Comparison of ENCODE assay signal across 8 cellular contexts in the genomic region with DNA sequence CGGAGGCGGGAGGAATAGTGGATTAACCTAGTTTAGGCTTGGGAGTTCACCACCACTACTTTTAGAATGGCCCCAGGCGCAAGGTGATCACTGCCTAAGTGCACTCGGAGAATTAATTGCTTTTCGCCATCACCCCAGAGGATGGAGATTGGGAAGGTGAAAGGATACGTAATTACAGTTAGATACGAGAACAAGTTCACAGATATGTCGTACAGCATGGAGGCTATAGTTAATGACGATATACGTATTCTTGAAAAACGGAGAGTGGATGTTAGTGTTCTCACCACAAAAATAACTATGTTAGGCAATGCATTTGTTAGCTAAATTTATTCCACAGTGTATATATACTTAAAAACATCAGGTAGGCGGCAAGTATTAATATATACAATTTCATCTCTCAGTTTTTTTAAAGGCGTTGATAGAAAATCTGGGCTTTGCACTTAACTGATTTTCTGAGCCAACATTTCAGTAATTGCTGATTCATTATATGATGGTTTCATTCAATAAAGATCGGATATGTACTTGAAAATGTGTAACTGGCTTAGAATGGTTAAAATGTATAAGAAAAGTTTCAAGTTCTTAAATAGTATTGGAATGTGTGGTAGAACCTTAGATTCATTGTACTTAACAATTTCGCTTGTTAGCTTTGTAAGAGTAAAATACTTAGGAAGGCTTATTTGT. TPM values are rescaled to one million over a fixed set of nuclear protein-coding genes. Genes with fewer than 3 reads are reported as not detected.
DNase-seq lines count a peak whose midpoint lies in the region; ATAC-seq and TF ChIP-seq lines count a peak whose summit lies in the region.

No MANE protein-coding gene starts in this region.

- intact Hi-C loops in CD4-positive, alpha-beta memory T cell (cut with micrococcal nuclease): no loop called here

- POLR2A ChIA-PET in CD4-positive, alpha-beta memory T cell (lab: Charles Lee; ENCODE audit: partially characterized antibody): interaction anchor here (0.7 to 2.4 kb wide), 12 partner anchors 15 to 1105 kb away, joined by 3 to 40 read pairs (median 8); a partner anchor contains a TSS

- peak overlapping the region; percentile 96 for H3K27ac ChIP-seq in CD4-positive, alpha-beta memory T cell (ENCODE audit: low read depth, low read length)
- H3K27ac ChIP-seq in KOPT-K1 (ENCODE audit: low read depth, low read length, poor library complexity, severe bottlenecking) (peak overlapping the region; percentile 92), cingulate gyrus (ENCODE audit: low read depth, low read length) (peak overlapping the region; percentile 93)

- H3K36me3 ChIP-seq in CD4-positive, alpha-beta memory T cell (ENCODE audit: insufficient read depth, low read length): peaks cover 18% of the 10 kb centered on the region
- peaks cover 42% of the 10 kb centered on the region for H3K36me3 ChIP-seq in KOPT-K1 (ENCODE audit: insufficient read depth, low read length)

- H3K4me1 Mint-ChIP-seq in CD4-positive, alpha-beta memory T cell: peaks cover 39 to 74% (median 56%) of the 10 kb centered on the region in 4 donors
- H3K4me1 Mint-ChIP-seq in nephron progenitor cell: peaks cover 53% of the 10 kb centered on the region

- TF ChIP-seq CTCF in nephron progenitor cell (IDR thresholded peaks at IDR 0.05): no peak

- ATAC-seq in GM19328 (IDR thresholded peaks at IDR 0.05; ENCODE audit: unreplicated experiment) (no peak), HG03378 (IDR thresholded peaks at IDR 0.05; ENCODE audit: unreplicated experiment) (no peak)

- H3K36me3 Mint-ChIP-seq in CD4-positive, alpha-beta memory T cell: peaks cover 23 to 48% of the 10 kb centered on the region in 2 donors
- peaks cover 25% of the 10 kb centered on the region for H3K36me3 Mint-ChIP-seq in nephron progenitor cell (ENCODE audit: low read depth)

- no peak for DNase-seq in CD4-positive, alpha-beta memory T cell
- no peak for DNase-seq in nephron progenitor cell
- no peak for DNase-seq in globus pallidus (ENCODE audit: low spot score)
- no peak for DNase-seq in OCI-M1 (lab: John Stamatoyannopoulos, UW)

- H3K4me3 ChIP-seq in CD4-positive, alpha-beta memory T cell (ENCODE audit: low read length in 2 of 2): peak overlapping the region; percentile 78 to 93

- H3K4me3 Mint-ChIP-seq in CD4-positive, alpha-beta memory T cell: peak overlapping the region; percentile 95 to 99 (median 98)
- H3K4me3 Mint-ChIP-seq in nephron progenitor cell: peak overlapping the region; percentile 97

- peak overlapping the region; percentile 97 to 100 (median 99) for H3K27ac Mint-ChIP-seq in CD4-positive, alpha-beta memory T cell
- H3K27ac Mint-ChIP-seq in nephron progenitor cell: peak overlapping the region; percentile 97

- no peaks in the 10 kb centered on the region for H3K27me3 ChIP-seq in CD4-positive, alpha-beta memory T cell (ENCODE audit: insufficient read depth, low read length)

- no peaks in the 10 kb centered on the region for H3K27me3 Mint-ChIP-seq in CD4-positive, alpha-beta memory T cell
- no peaks in the 10 kb centered on the region for H3K27me3 Mint-ChIP-seq in nephron progenitor cell (ENCODE audit: low read depth, poor library complexity)

- no peaks in the 10 kb centered on the region for H3K9me3 Mint-ChIP-seq in CD4-positive, alpha-beta memory T cell
- H3K9me3 Mint-ChIP-seq in nephron progenitor cell: no peaks in the 10 kb centered on the region

- H3K4me1 ChIP-seq in CD4-positive, alpha-beta memory T cell (ENCODE audit: insufficient read depth, low read length): peaks cover 51% of the 10 kb centered on the region

- no peaks in the 10 kb centered on the region for H3K9me3 ChIP-seq in CD4-positive, alpha-beta memory T cell (ENCODE audit: control insufficient read depth in 1 of 2, low read length in 2 of 2)
- H3K9me3 ChIP-seq in KOPT-K1 (ENCODE audit: insufficient read depth, low read length, poor library complexity, severe bottlenecking): no peaks in the 10 kb centered on the region

- CTCF ChIA-PET in CD4-positive, alpha-beta memory T cell (lab: Charles Lee; ENCODE audit: partially characterized antibody): interaction anchor here (0.9 to 4.2 kb wide), 6 partner anchors 15 to 904 kb away, joined by 3 to 31 read pairs (median 4); a partner anchor contains a TSS

RNA-seq across cellular contexts. Expression of a gene that starts 0.7 kb away (rescaled TPM):
- 10 to 100 TPM; 40.7 to 41.8 TPM for total RNA-seq in CD4-positive, alpha-beta memory T cell
- polyA plus RNA-seq in CD4-positive, alpha-beta memory T cell: 100 to 1,000 TPM; 101 to 124 TPM

RNA-seq across cellular contexts. Expression of a gene that starts 1.0 kb away (rescaled TPM):
- total RNA-seq in CD4-positive, alpha-beta memory T cell: 10 to 100 TPM; 55.6 to 61.2 TPM
- 10 to 100 TPM; 55.6 to 69.4 TPM for polyA plus RNA-seq in CD4-positive, alpha-beta memory T cell
